Comparison of ENCODE assay signal across 8 cellular contexts in genomic region chr14:64540208-64541202, GRCh38. TPM values are rescaled to one million over a fixed set of nuclear protein-coding genes. Genes with fewer than 3 reads are reported as not detected.
DNase-seq lines count a peak whose midpoint lies in the region; ATAC-seq and TF ChIP-seq lines count a peak whose summit lies in the region.

Gene HSPA2, plus strand, starts transcription at chr14:64540741. Its CDS starts 109 bp downstream, at chr14:64540850.

- peak; percentile 92 for TF ChIP-seq CTCF in BJ (IDR thresholded peaks at IDR 0.05; ENCODE audit: insufficient read depth, low read depth, low read length)
- TF ChIP-seq CTCF in epithelial cell of esophagus (IDR thresholded peaks at IDR 0.05; ENCODE audit: insufficient read depth, low read depth, low read length, missing control alignments): peak; percentile 82

- POLR2A ChIA-PET in BJ (lab: Charles Lee): interaction anchor here (0.5 to 1.1 kb wide), 11 partner anchors 8 to 114 kb away, joined by 3 to 6 read pairs (median 4); partner anchors contain the start of gene ZBTB1

- no peaks in the 10 kb centered on the region for H3K36me3 ChIP-seq in BJ (ENCODE audit: control insufficient read depth, insufficient read depth, low read length)

- DNase-seq in BJ (ENCODE audit: low read depth) (peak; percentile 96), NOMO-1 treated with dmso at 0.1 percent for 144 hours (lab: John Stamatoyannopoulos, UW; ENCODE audit: unreplicated experiment) (peak; percentile 87), activated T-cell treated with anti-CD3 and anti-CD28 coated beads for 24 hours (ENCODE audit: low read depth) (peak; percentile 92), epithelial cell of esophagus (ENCODE audit: low read depth) (peak; percentile 100), middle frontal gyrus (ENCODE audit: extremely low spot score, low spot score) (peak; percentile 96)
- DNase-seq in stimulated activated CD8-positive, alpha-beta memory T cell treated with anti-CD3 and anti-CD28 coated beads, Interleukin-2, amount 100 ng/mL, for 48 hours (ENCODE audit: low read depth in 2 of 2): peak; percentile 91 to 94

- CTCF ChIA-PET in BJ (lab: Yijun Ruan, JAX): interaction anchor here (0.6 to 7.9 kb wide), 25 partner anchors 10 to 224 kb away, joined by 3 to 91 read pairs (median 3); no protein-coding TSS in a partner anchor

- H3K27me3 ChIP-seq in BJ (ENCODE audit: control insufficient read depth, insufficient read depth, low read length): no peaks in the 10 kb centered on the region

- H3K4me3 ChIP-seq in BJ (ENCODE audit: low read depth, low read length): peak within 1 kb of the TSS; percentile 55
- H3K4me3 ChIP-seq in epithelial cell of esophagus (ENCODE audit: low read length): peak within 1 kb of the TSS; percentile 55

- ATAC-seq in GM19372 (IDR thresholded peaks at IDR 0.05; ENCODE audit: low read depth, unreplicated experiment) (peak; percentile 91), HG03565 (IDR thresholded peaks at IDR 0.05; ENCODE audit: unreplicated experiment) (peak; percentile 94)

RNA-seq across cellular contexts. Expression of gene HSPA2, which starts in this region (rescaled TPM):
- polyA plus RNA-seq in BJ (2011; rRNA removed): 64.1 and 96.1 TPM in 2 replicates
- polyA minus RNA-seq in BJ (2011; rRNA and poly(A)+ RNA removed): 57.8 and 70.6 TPM in 2 replicates

Comparison
In these comparisons a context has a peak if more than half of its experiments do, and no peak if none do; other contexts are left out.
1. Peak in every context shown above with its lines: DNase-seq, ATAC-seq and H3K4me3 ChIP-seq.